9 cellular contexts compared by ENCODE assay signal in genomic region chr7:8408871-8409270, GRCh38.
"Had no signal": no experiment of that assay in that cellular context is flagged by ENCODE, and none has a peak within 500 bp of the region (broad histone marks: within the 10 kb centered on the region; RNA-seq: fewer than 3 reads in every experiment).

No MANE protein-coding gene starts in this region.

- H3K27ac ChIP-seq: GM23248 had no signal

- DNase-seq: GM23248, GOT3, H7, H9, HCEC 1CT, HFFc6 had no signal

- H3K4me3 ChIP-seq: GM23248, GM23338, HAP-1 had no signal

- ATAC-seq: GM23338, HCT116 had no signal
